8 cellular contexts compared by ENCODE assay signal in genomic region chr20:561437-562231, GRCh38.
DNase-seq lines count a peak whose midpoint lies in the region; ATAC-seq lines count a peak whose summit lies in the region.

No MANE protein-coding gene starts in this region.

- no peak overlapping the region for H3K27ac Mint-ChIP-seq in activated naive CD4-positive, alpha-beta T cell treated with anti-CD3 and anti-CD28 coated beads, Interleukin-2, amount 10 ng/mL, durations not matched to agents 7 days and 5 days

- DNase-seq in NK-92 treated with Interleukin-12 subunit alpha and Interleukin-12 subunit beta, amount 100 ng/mL, for 24 hours (lab: John Stamatoyannopoulos, UW): peak; percentile 13
- no peak for DNase-seq in NK-92 (lab: John Stamatoyannopoulos, UW; ENCODE audit: unreplicated experiment)
- DNase-seq in LoVo (ENCODE audit: low spot score): peak; percentile 60
- DNase-seq in RPMI8226: peak; percentile 77
- peak; percentile 71 for DNase-seq in activated naive CD4-positive, alpha-beta T cell treated with anti-CD3 and anti-CD28 coated beads, Interleukin-2, amount 10 ng/mL, durations not matched to agents 7 days and 5 days
- peak in 41 of 42 donors; percentile 29 to 86 (median 67) for DNase-seq in head of caudate nucleus
- DNase-seq in pons (ENCODE audit: low spot score): peak; percentile 77

- intact Hi-C loops in head of caudate nucleus (cut with DNase I): loop anchor here (5.0 kb wide), 1 partner anchor 176 kb away; no protein-coding TSS in a partner anchor

- H3K27me3 Mint-ChIP-seq in activated naive CD4-positive, alpha-beta T cell treated with anti-CD3 and anti-CD28 coated beads, Interleukin-2, amount 10 ng/mL, durations not matched to agents 7 days and 5 days: peaks cover 31% of the 10 kb centered on the region

- CTCF ChIA-PET in activated naive CD4-positive, alpha-beta T cell treated with anti-CD3 and anti-CD28 coated beads, Interleukin-2, amount 10 ng/mL, durations not matched to agents 7 days and 5 days (lab: Charles Lee): interaction anchor here (0.6 to 4.0 kb wide), 15 partner anchors 10 to 1220 kb away, joined by 3 to 26 read pairs (median 3); no protein-coding TSS in a partner anchor

- ATAC-seq in HG02938 (IDR thresholded peaks at IDR 0.05; ENCODE audit: unreplicated experiment): no peak

- no peaks in the 10 kb centered on the region for H3K9me3 Mint-ChIP-seq in activated naive CD4-positive, alpha-beta T cell treated with anti-CD3 and anti-CD28 coated beads, Interleukin-2, amount 10 ng/mL, durations not matched to agents 7 days and 5 days

- no peak overlapping the region for H3K4me3 Mint-ChIP-seq in activated naive CD4-positive, alpha-beta T cell treated with anti-CD3 and anti-CD28 coated beads, Interleukin-2, amount 10 ng/mL, durations not matched to agents 7 days and 5 days

- H3K4me1 Mint-ChIP-seq in activated naive CD4-positive, alpha-beta T cell treated with anti-CD3 and anti-CD28 coated beads, Interleukin-2, amount 10 ng/mL, durations not matched to agents 7 days and 5 days: no peaks in the 10 kb centered on the region

- no peaks in the 10 kb centered on the region for H3K36me3 Mint-ChIP-seq in activated naive CD4-positive, alpha-beta T cell treated with anti-CD3 and anti-CD28 coated beads, Interleukin-2, amount 10 ng/mL, durations not matched to agents 7 days and 5 days
